ENCODE assay signal across 8 cellular contexts in genomic region chr4:173529505-173530325, GRCh38. TPM values are rescaled to one million over a fixed set of nuclear protein-coding genes. Genes with fewer than 3 reads are reported as not detected.
DNase-seq lines count a peak whose midpoint lies in the region; ATAC-seq and TF ChIP-seq lines count a peak whose summit lies in the region.

HAND2 (minus strand) TSS chr4:173530229; CDS start chr4:173529289, 940 bp downstream.

- no peak for TF ChIP-seq CTCF in fibroblast of mammary gland (conservative IDR thresholded peaks at IDR 0.05; ENCODE audit: control insufficient read depth, insufficient read depth, low read depth, low read length)

- intact Hi-C loops in posterior vena cava (cut with DNase I): no loop called here

- peak within 1 kb of the TSS; percentile 92 for H3K4me3 ChIP-seq in fibroblast of mammary gland (ENCODE audit: control insufficient read depth, low read depth, low read length)

- ATAC-seq in GM18498 (IDR thresholded peaks at IDR 0.05; ENCODE audit: unreplicated experiment) (no peak), GM21423 (IDR thresholded peaks at IDR 0.05; ENCODE audit: unreplicated experiment) (no peak), HG02885 (IDR thresholded peaks at IDR 0.05; ENCODE audit: poor library complexity, unreplicated experiment) (no peak)

- peak; percentile 58 for DNase-seq in activated CD8-positive, alpha-beta memory T cell treated with anti-CD3 and anti-CD28 coated beads for 24 hours
- no peak for DNase-seq in activated CD8-positive, alpha-beta memory T cell treated with anti-CD3 and anti-CD28 coated beads, Interleukin-2, amount 50 U/mL, for 4 hours
- peak; percentile 15 to 52 for DNase-seq in SW 1271 (lab: John Stamatoyannopoulos, UW)
- peak; percentile 90 for DNase-seq in fibroblast of mammary gland (ENCODE audit: low read depth)
- DNase-seq in posterior vena cava (ENCODE audit: low spot score): peak; percentile 81

RNA-seq across cellular contexts. Expression of gene HAND2, which starts in this region (rescaled TPM):
- total RNA-seq in posterior vena cava: 1 to 10 TPM; 1.1 to 3.5 TPM
